2 cellular contexts compared by ENCODE assay signal in genomic region chr12:46386877-46387629, GRCh38.
TF ChIP-seq lines count a peak whose summit lies in the region.

No MANE protein-coding gene starts in this region.

TF ChIP-seq in IMR-90, 13 proteins besides CTCF, POLR2A, EP300 and RAD21 (continued from another document):
- TF ChIP-seq, protein P1, sequence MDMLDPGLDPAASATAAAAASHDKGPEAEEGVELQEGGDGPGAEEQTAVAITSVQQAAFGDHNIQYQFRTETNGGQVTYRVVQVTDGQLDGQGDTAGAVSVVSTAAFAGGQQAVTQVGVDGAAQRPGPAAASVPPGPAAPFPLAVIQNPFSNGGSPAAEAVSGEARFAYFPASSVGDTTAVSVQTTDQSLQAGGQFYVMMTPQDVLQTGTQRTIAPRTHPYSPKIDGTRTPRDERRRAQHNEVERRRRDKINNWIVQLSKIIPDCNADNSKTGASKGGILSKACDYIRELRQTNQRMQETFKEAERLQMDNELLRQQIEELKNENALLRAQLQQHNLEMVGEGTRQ (IDR thresholded peaks at IDR 0.05; ENCODE audit: low read depth, low read length), result peak; percentile 16; the same call in 1 of the 2 replicates
- TF ChIP-seq MAZ (IDR thresholded peaks at IDR 0.05; ENCODE audit: borderline replicate concordance, low read depth, low read length) (peak; percentile 48; the same call in 1 of the 2 replicates), NFE2L2 (IDR thresholded peaks at IDR 0.05; ENCODE audit: low read depth, low read length) (no peak), RFX5 (IDR thresholded peaks at IDR 0.05; ENCODE audit: low read depth, low read length) (no peak), BHLHE40 (IDR thresholded peaks at IDR 0.05; ENCODE audit: low read depth, low read length) (0 out of 2 replicates have a peak, but pooled peaks have one; percentile 18), MAFK (IDR thresholded peaks at IDR 0.05; ENCODE audit: low read depth, low read length) (no peak)

TF ChIP-seq in liver, 16 proteins besides CTCF, POLR2A, EP300 and RAD21:
- no peak for TF ChIP-seq ZBTB33 (IDR thresholded peaks at IDR 0.05)
- TF ChIP-seq, protein P2, sequence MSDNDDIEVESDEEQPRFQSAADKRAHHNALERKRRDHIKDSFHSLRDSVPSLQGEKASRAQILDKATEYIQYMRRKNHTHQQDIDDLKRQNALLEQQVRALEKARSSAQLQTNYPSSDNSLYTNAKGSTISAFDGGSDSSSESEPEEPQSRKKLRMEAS (IDR thresholded peaks at IDR 0.05), result peak; percentile 7
- TF ChIP-seq, protein P3, sequence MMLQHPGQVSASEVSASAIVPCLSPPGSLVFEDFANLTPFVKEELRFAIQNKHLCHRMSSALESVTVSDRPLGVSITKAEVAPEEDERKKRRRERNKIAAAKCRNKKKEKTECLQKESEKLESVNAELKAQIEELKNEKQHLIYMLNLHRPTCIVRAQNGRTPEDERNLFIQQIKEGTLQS (IDR thresholded peaks at IDR 0.05), result no peak
- TF ChIP-seq YY1 (IDR thresholded peaks at IDR 0.05), result no peak
- TF ChIP-seq SP1 (IDR thresholded peaks at IDR 0.05), result no peak
- no peak for TF ChIP-seq FOXA2 (IDR thresholded peaks at IDR 0.05)
- TF ChIP-seq RXRA (IDR thresholded peaks at IDR 0.05), result no peak
- TF ChIP-seq TAF1 (conservative IDR thresholded peaks at IDR 0.05), result peak; percentile 20
- TF ChIP-seq HNF4A (conservative IDR thresholded peaks at IDR 0.05), result no peak
